ENCODE assay signal across 8 cellular contexts in genomic region chr9:32581512-32582143, GRCh38. TPM values are rescaled to one million over a fixed set of nuclear protein-coding genes. Genes with fewer than 3 reads are reported as not detected.
A peak's percentile ranks its signal among the peaks of the same experiment; 100 is the strongest.
DNase-seq lines count a peak whose midpoint lies in the region; ATAC-seq and TF ChIP-seq lines count a peak whose summit lies in the region.

No MANE protein-coding gene starts in this region.

- no peaks in the 10 kb centered on the region for H3K36me3 Mint-ChIP-seq in activated CD4-positive, alpha-beta T cell treated with anti-CD3 and anti-CD28 coated beads for 36 hours (ENCODE audit: low read depth)
- H3K36me3 Mint-ChIP-seq in activated naive CD8-positive, alpha-beta T cell treated with anti-CD3 and anti-CD28 coated beads for 36 hours: no peaks in the 10 kb centered on the region

- CTCF ChIA-PET in activated CD4-positive, alpha-beta T cell treated with anti-CD3 and anti-CD28 coated beads for 36 hours (lab: Charles Lee): interaction anchor here (0.5 to 15.7 kb wide), 23 partner anchors 7 to 1713 kb away, joined by 3 to 530 read pairs (median 4); partner anchors contain the start of genes ACO1 and NDUFB6
- CTCF ChIA-PET in HEK293 (lab: Yijun Ruan, JAX): interaction anchor here (0.6 to 17.2 kb wide), 51 partner anchors 8 to 660 kb away, joined by 3 to 583 read pairs (median 4); partner anchors contain the start of genes ACO1, NDUFB6, RIGI and SMIM27

- H3K36me3 ChIP-seq in HEK293 (ENCODE audit: control insufficient read depth in 2 of 2, insufficient read depth in 1 of 2, low read length in 2 of 2) (no peaks in the 10 kb centered on the region), testis (ENCODE audit: low read depth, missing control alignments) (no peaks in the 10 kb centered on the region)

- H3K4me1 ChIP-seq in HEK293 (ENCODE audit: control insufficient read depth, insufficient read depth, low read length) (no peaks in the 10 kb centered on the region; the same call in 1 of the 2 replicates), testis (peaks cover 5% of the 10 kb centered on the region)

- TF ChIP-seq POLR2A in testis (IDR thresholded peaks at IDR 0.05): no peak

- no peaks in the 10 kb centered on the region for H3K9me3 Mint-ChIP-seq in activated CD4-positive, alpha-beta T cell treated with anti-CD3 and anti-CD28 coated beads for 36 hours (ENCODE audit: low read depth)
- H3K9me3 Mint-ChIP-seq in activated naive CD8-positive, alpha-beta T cell treated with anti-CD3 and anti-CD28 coated beads for 36 hours: no peaks in the 10 kb centered on the region

- H3K27me3 Mint-ChIP-seq in activated CD4-positive, alpha-beta T cell treated with anti-CD3 and anti-CD28 coated beads for 36 hours: peaks cover 16% of the 10 kb centered on the region
- H3K27me3 Mint-ChIP-seq in activated naive CD8-positive, alpha-beta T cell treated with anti-CD3 and anti-CD28 coated beads for 36 hours: peaks cover 30% of the 10 kb centered on the region

- 27 to 28% methylated on average over 3 of the region's 3 CpGs for WGBS in testis, 2 donors

- ATAC-seq in activated CD4-positive, alpha-beta T cell treated with anti-CD3 and anti-CD28 coated beads for 36 hours: peak; percentile 64
- ATAC-seq in GM19035 (IDR thresholded peaks at IDR 0.05; ENCODE audit: unreplicated experiment): no peak

- POLR2A ChIA-PET in activated CD4-positive, alpha-beta T cell treated with anti-CD3 and anti-CD28 coated beads for 36 hours (lab: Charles Lee): no interaction called here
- POLR2A ChIA-PET in HEK293 (lab: Yijun Ruan, JAX): interaction anchor here (0.6 kb wide), 1 partner anchor 63 kb away, joined by 6 read pairs; no protein-coding TSS in a partner anchor

- intact Hi-C loops in activated CD4-positive, alpha-beta T cell treated with anti-CD3 and anti-CD28 coated beads for 36 hours (cut with DNase I, micrococcal nuclease): loop anchor here (1.0 to 2.0 kb wide), 2 partner anchors 387 kb away; no protein-coding TSS in a partner anchor
- intact Hi-C loops in testis (cut with DNase I; ENCODE audit: low total_unique reads): loop anchor here (10.0 kb wide), 1 partner anchor 383 kb away; no protein-coding TSS in a partner anchor

- H3K4me1 Mint-ChIP-seq in activated CD4-positive, alpha-beta T cell treated with anti-CD3 and anti-CD28 coated beads for 36 hours: no peaks in the 10 kb centered on the region
- H3K4me1 Mint-ChIP-seq in activated naive CD8-positive, alpha-beta T cell treated with anti-CD3 and anti-CD28 coated beads for 36 hours: no peaks in the 10 kb centered on the region

- no peaks in the 10 kb centered on the region for H3K9me3 ChIP-seq in HEK293 (ENCODE audit: control insufficient read depth, insufficient read depth, low read depth, low read length)
- H3K9me3 ChIP-seq in testis: no peaks in the 10 kb centered on the region

- peak; percentile 39 for DNase-seq in activated CD4-positive, alpha-beta T cell treated with anti-CD3 and anti-CD28 coated beads for 36 hours
- no peak for DNase-seq in activated CD4-positive, alpha-beta T cell treated with anti-CD3 and anti-CD28 coated beads for 1 hour
- DNase-seq in NCI-H345 (lab: John Stamatoyannopoulos, UW): peak; percentile 54
- DNase-seq in activated naive CD8-positive, alpha-beta T cell treated with anti-CD3 and anti-CD28 coated beads for 36 hours: peak; percentile 2
- peak; percentile 45 for DNase-seq in iPS-NIHi11 (ENCODE audit: low spot score)
- peak; percentile 38 for DNase-seq in testis

- TF ChIP-seq CTCF in HEK293 (tag by site-specific recombination; IDR thresholded peaks at IDR 0.05) (no peak), testis (IDR thresholded peaks at IDR 0.05) (peak; percentile 28 to 39 (median 35))

- no peak overlapping the region for H3K4me3 Mint-ChIP-seq in activated CD4-positive, alpha-beta T cell treated with anti-CD3 and anti-CD28 coated beads for 36 hours
- H3K4me3 Mint-ChIP-seq in activated naive CD8-positive, alpha-beta T cell treated with anti-CD3 and anti-CD28 coated beads for 36 hours: no peak overlapping the region

- H3K27me3 ChIP-seq in testis: no peaks in the 10 kb centered on the region

- H3K27ac ChIP-seq in HEK293 (ENCODE audit: extremely low read depth, low read depth, low read length) (no peak overlapping the region), testis (peak overlapping the region in 1 of 2 donors; percentile 38)

- no peak overlapping the region for H3K27ac Mint-ChIP-seq in activated CD4-positive, alpha-beta T cell treated with anti-CD3 and anti-CD28 coated beads for 36 hours
- no peak overlapping the region for H3K27ac Mint-ChIP-seq in activated naive CD8-positive, alpha-beta T cell treated with anti-CD3 and anti-CD28 coated beads for 36 hours

- H3K4me3 ChIP-seq in HEK293 (ENCODE audit: low read depth, low read length) (no peak overlapping the region), testis (no peak overlapping the region)

TF ChIP-seq in HEK293, 187 proteins besides CTCF, POLR2A, EP300 and RAD21:
- TF ChIP-seq SALL2 (tag by site-specific recombination; IDR thresholded peaks at IDR 0.05; ENCODE audit: borderline replicate concordance): no peak
- TF ChIP-seq ZNF654 (tag by site-specific recombination; IDR thresholded peaks at IDR 0.05; ENCODE audit: low read depth): peak; percentile 38; the same call in 1 of the 2 replicates
- TF ChIP-seq ZNF2 (tag by site-specific recombination; IDR thresholded peaks at IDR 0.05): no peak
- no peak for TF ChIP-seq ZNF561 (tag by site-specific recombination; IDR thresholded peaks at IDR 0.05; ENCODE audit: borderline replicate concordance)
- no peak for TF ChIP-seq ZSCAN16 (tag by site-specific recombination; IDR thresholded peaks at IDR 0.05)

RNA-seq across cellular contexts. Expression of gene NDUFB6, which starts 8.7 kb away (rescaled TPM):
- 10 to 100 TPM; 29.6 to 67.0 TPM for total RNA-seq in activated CD4-positive, alpha-beta T cell treated with anti-CD3 and anti-CD28 coated beads for 36 hours
- 10 to 100 TPM; 59.3 to 60.2 TPM for total RNA-seq in activated naive CD8-positive, alpha-beta T cell treated with anti-CD3 and anti-CD28 coated beads for 36 hours
- 10 to 100 TPM; 56.4 to 61.8 TPM for total RNA-seq in testis
- 97.9 TPM for polyA plus RNA-seq in testis (ENCODE audit: insufficient read depth, low read depth, low replicate concordance)

RNA-seq across cellular contexts. Expression of gene TOPORS, which starts 29.2 kb away (rescaled TPM):
- 10 to 100 TPM; 14.4 to 18.9 TPM for total RNA-seq in activated CD4-positive, alpha-beta T cell treated with anti-CD3 and anti-CD28 coated beads for 36 hours
- 10 to 100 TPM; 21.1 to 21.7 TPM for total RNA-seq in activated naive CD8-positive, alpha-beta T cell treated with anti-CD3 and anti-CD28 coated beads for 36 hours
- total RNA-seq in testis: 10 to 100 TPM; 35.4 to 35.9 TPM
- 10.8 TPM for polyA plus RNA-seq in testis (ENCODE audit: insufficient read depth, low read depth, low replicate concordance)

RNA-seq across cellular contexts. Expression of gene SMIM27, which starts 29.5 kb away (rescaled TPM):
- total RNA-seq in activated CD4-positive, alpha-beta T cell treated with anti-CD3 and anti-CD28 coated beads for 36 hours: 10 to 100 TPM; 16.1 to 19.5 TPM
- total RNA-seq in activated naive CD8-positive, alpha-beta T cell treated with anti-CD3 and anti-CD28 coated beads for 36 hours: 10 to 100 TPM; 13.3 to 15.9 TPM
- 10 to 100 TPM; 24.8 to 43.3 TPM for total RNA-seq in testis
- 58.6 TPM for polyA plus RNA-seq in testis (ENCODE audit: insufficient read depth, low read depth, low replicate concordance)

RNA-seq across cellular contexts. Expression of gene TAF1L, which starts 53.8 kb away (rescaled TPM):
- total RNA-seq in activated CD4-positive, alpha-beta T cell treated with anti-CD3 and anti-CD28 coated beads for 36 hours: under 1 TPM in 1 of 2 experiments, not detected in 1; 0.02 TPM
- total RNA-seq in activated naive CD8-positive, alpha-beta T cell treated with anti-CD3 and anti-CD28 coated beads for 36 hours: under 1 TPM; 0.04 TPM
- total RNA-seq in testis: 1 to 10 TPM; 4.8 to 5.7 TPM
- 3.0 TPM for polyA plus RNA-seq in testis (ENCODE audit: insufficient read depth, low read depth, low replicate concordance)

RNA-seq across cellular contexts. Expression of gene RIGI, which starts 55.6 kb away (rescaled TPM):
- total RNA-seq in activated CD4-positive, alpha-beta T cell treated with anti-CD3 and anti-CD28 coated beads for 36 hours: 1 to 10 TPM; 8.9 to 9.7 TPM
- total RNA-seq in activated naive CD8-positive, alpha-beta T cell treated with anti-CD3 and anti-CD28 coated beads for 36 hours: 1 to 10 TPM; 8.6 to 9.9 TPM
- total RNA-seq in testis: 10 to 100 TPM in 1 of 2 donors, 1 to 10 TPM in 1; 8.4 to 10.2 TPM
- 4.9 TPM for polyA plus RNA-seq in testis (ENCODE audit: insufficient read depth, low read depth, low replicate concordance)
